Comparison of ENCODE assay signal across 11 cellular contexts in the genomic region with DNA sequence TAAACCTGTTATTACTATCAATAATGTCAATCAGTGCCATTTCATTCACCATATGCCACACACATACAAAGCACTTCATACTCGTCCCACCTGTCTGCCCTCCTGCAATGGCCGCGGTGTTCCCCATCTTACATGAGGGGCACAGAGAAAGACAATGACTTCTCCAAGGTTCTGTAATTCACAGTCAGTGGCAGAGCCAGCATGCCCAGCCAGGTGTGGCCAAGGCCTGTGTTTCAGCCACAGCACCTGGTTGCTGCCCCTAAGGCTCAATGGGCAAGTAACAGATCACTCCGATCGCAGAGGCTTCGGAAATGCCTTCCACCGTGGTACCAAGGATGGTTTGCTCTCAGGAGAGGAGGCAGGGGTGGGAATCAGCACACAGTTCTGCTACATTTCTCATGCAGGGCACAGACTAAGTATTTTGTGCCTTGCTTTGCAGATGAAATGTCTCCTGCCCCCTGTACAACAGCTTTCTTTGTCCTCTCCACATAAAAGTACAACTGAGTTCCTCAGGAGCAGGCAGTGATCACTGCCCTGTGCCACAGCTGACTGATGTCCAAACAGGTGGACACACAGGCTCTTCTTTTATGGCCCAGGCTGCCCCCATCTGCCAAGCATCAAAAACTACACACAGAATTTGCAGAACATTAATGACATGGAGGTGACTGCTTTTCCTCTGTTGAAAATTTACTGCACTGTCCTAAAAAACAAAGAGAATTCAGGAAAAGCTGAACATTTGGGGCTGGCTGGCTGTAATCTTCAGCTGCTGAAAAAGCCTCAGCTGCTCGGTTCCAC. TPM values are rescaled to one million over a fixed set of nuclear protein-coding genes. Genes with fewer than 3 reads are reported as not detected.
A peak's percentile ranks its signal among the peaks of the same experiment; 100 is the strongest.
DNase-seq lines count a peak whose midpoint lies in the region; ATAC-seq and TF ChIP-seq lines count a peak whose summit lies in the region.
"Had no signal": no experiment of that assay in that cellular context is flagged by ENCODE, and none has a peak within 500 bp of the region (broad histone marks: within the 10 kb centered on the region; RNA-seq: fewer than 3 reads in every experiment).

No MANE protein-coding gene starts in this region.

- H3K4me1 ChIP-seq in left ventricle myocardium inferior: peaks cover 11% of the 10 kb centered on the region
- H3K4me1 ChIP-seq: right lobe of liver had no signal

- intact Hi-C loops in left ventricle myocardium inferior (cut with micrococcal nuclease) (no loop called here), sciatic nerve (cut with DNase I) (no loop called here)

- H3K27ac ChIP-seq in left ventricle myocardium inferior (replicated peaks): no peak overlapping the region
- H3K27ac ChIP-seq: right lobe of liver had no signal

- H3K4me3 ChIP-seq in HFF-Myc (replicated peaks; ENCODE audit: low read depth, low read length) (no peak overlapping the region), left ventricle myocardium inferior (no peak overlapping the region)
- H3K4me3 ChIP-seq: heart right ventricle, right lobe of liver, stomach had no signal

- TF ChIP-seq CTCF in HFF-Myc (IDR thresholded peaks at IDR 0.05; ENCODE audit: low read depth, low read length, missing control alignments) (peak; percentile 22), left ventricle myocardium inferior (IDR thresholded peaks at IDR 0.05; ENCODE audit: borderline replicate concordance) (peak; percentile 16)

- H3K27me3 Mint-ChIP-seq in activated T-cell treated with anti-CD3 and anti-CD28 coated beads, Interleukin-2, amount 50 U/mL, for 72 hours (ENCODE audit: low read depth): peaks cover 6% of the 10 kb centered on the region

- peaks cover 5% of the 10 kb centered on the region for H3K36me3 ChIP-seq in left ventricle myocardium inferior
- H3K36me3 ChIP-seq: right lobe of liver had no signal

- H3K4me1 Mint-ChIP-seq in activated T-cell treated with anti-CD3 and anti-CD28 coated beads, Interleukin-2, amount 50 U/mL, for 72 hours (ENCODE audit: low read depth): peaks cover 6% of the 10 kb centered on the region

- H3K9me3 ChIP-seq in left ventricle myocardium inferior (replicated peaks): peaks cover 6% of the 10 kb centered on the region
- H3K9me3 ChIP-seq: right lobe of liver, stomach had no signal

- no peaks in the 10 kb centered on the region for H3K27me3 ChIP-seq in left ventricle myocardium inferior (ENCODE audit: low read depth)
- H3K27me3 ChIP-seq: heart right ventricle, right lobe of liver, stomach had no signal

- no peak for DNase-seq in HFF-Myc (ENCODE audit: extremely low read depth, low read depth)
- DNase-seq in astrocyte of the hippocampus (ENCODE audit: low read depth, low spot score): peak; percentile 50
- no peak for DNase-seq in left ventricle myocardium inferior
- no peak for DNase-seq in sciatic nerve (ENCODE audit: low spot score)
- DNase-seq in NCI-H446 (lab: John Stamatoyannopoulos, UW): no peak
- no peak for DNase-seq in activated T-cell treated with anti-CD3 and anti-CD28 coated beads, Interleukin-2, amount 50 U/mL, for 72 hours
- DNase-seq: heart right ventricle, right lobe of liver, SHP77 treated with DMSO at 0.1 percent for 48 hours had no signal

- peaks cover 0 to 2% of the 10 kb centered on the region in 2 donors for H3K36me3 Mint-ChIP-seq in activated T-cell treated with anti-CD3 and anti-CD28 coated beads, Interleukin-2, amount 50 U/mL, for 72 hours (ENCODE audit: insufficient read depth in 2 of 2)

- no peak overlapping the region for H3K4me3 Mint-ChIP-seq in activated T-cell treated with anti-CD3 and anti-CD28 coated beads, Interleukin-2, amount 50 U/mL, for 72 hours

- H3K9me3 Mint-ChIP-seq in activated T-cell treated with anti-CD3 and anti-CD28 coated beads, Interleukin-2, amount 50 U/mL, for 72 hours: no peaks in the 10 kb centered on the region

- no peak overlapping the region for H3K27ac Mint-ChIP-seq in activated T-cell treated with anti-CD3 and anti-CD28 coated beads, Interleukin-2, amount 50 U/mL, for 72 hours

- ATAC-seq in sciatic nerve (peak; percentile 40), GM21737 (IDR thresholded peaks at IDR 0.05; ENCODE audit: unreplicated experiment) (no peak)
- ATAC-seq in activated T-cell treated with anti-CD3 and anti-CD28 coated beads, Interleukin-2, amount 50 U/mL, for 72 hours (replicated peaks in 1 of 2): no peak

RNA-seq across cellular contexts. Expression of a gene that starts 10.8 kb away (rescaled TPM):
- 6.8 TPM for total RNA-seq in left ventricle myocardium inferior
- 64.5 TPM for total RNA-seq in sciatic nerve
- 10 to 100 TPM; 30.6 to 49.3 TPM for total RNA-seq in activated T-cell treated with anti-CD3 and anti-CD28 coated beads, Interleukin-2, amount 50 U/mL, for 72 hours
